15 cellular contexts compared by ENCODE assay signal in the genomic region with DNA sequence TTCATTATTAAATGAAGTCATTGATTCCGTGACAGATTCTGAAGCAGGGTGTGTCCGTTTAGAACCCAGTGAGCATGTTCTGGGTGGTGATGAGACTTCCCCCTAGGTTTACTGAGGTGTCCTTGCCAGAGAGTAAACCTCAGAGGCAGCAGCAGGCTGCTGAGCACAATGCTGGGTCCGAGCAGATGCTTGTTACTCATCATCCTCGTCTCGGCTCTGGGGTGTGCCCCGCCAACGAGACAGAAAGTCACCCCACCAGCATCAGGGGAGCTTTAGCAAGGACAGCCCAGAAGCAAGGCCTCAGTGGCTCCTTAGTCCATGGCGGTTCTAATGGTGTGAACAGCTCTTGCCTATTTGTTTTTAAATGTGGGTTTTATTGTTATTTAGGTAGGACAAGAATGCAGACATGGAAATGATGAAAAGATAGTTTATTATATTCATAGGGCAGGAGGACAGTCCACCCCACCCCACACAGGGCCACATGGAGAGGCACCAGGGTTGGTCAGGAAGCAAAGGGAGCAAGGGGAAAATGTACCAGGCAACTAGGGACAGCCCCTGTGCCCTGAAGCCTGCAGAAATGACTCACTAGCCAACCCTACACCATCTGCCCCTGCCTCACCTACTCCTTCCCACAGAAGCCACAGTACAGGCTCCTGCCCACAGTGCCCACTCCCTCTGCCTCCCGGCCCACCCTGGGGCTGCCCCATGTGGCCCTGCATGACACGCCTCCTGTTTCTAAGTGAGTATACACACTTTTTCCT. TPM values are rescaled to one million over a fixed set of nuclear protein-coding genes. Genes with fewer than 3 reads are reported as not detected.
DNase-seq lines count a peak whose midpoint lies in the region; ATAC-seq and TF ChIP-seq lines count a peak whose summit lies in the region.
"Not testable (repeated sequence)": the region's sequence is repeated elsewhere in the genome, so short reads cannot be mapped to it uniquely, and the experiment has no call there.
"Had no signal": no experiment of that assay in that cellular context is flagged by ENCODE, and none has a peak within 500 bp of the region (broad histone marks: within the 10 kb centered on the region; RNA-seq: fewer than 3 reads in every experiment).

No MANE protein-coding gene starts in this region.

- H3K4me3 ChIP-seq in lung, result not testable (repeated sequence)

- H3K4me3 Mint-ChIP-seq in T-helper 17 cell; stimulated activated effector memory CD8-positive, alpha-beta T cell treated with anti-CD3 and anti-CD28 coated beads, Interleukin-12 subunit alpha, Interleukin-12 subunit beta, amount 100 ng/mL, for 72 hours: not testable (repeated sequence)

- not testable (repeated sequence) for H3K9me3 ChIP-seq in T-helper 17 cell (ENCODE audit: control insufficient read depth, low read length, poor library complexity, severe bottlenecking); lung (ENCODE audit: control insufficient read depth in 2 of 2, insufficient read depth in 1 of 2, low read length in 1 of 2)

- not testable (repeated sequence) for H3K27me3 Mint-ChIP-seq in T-helper 17 cell

- ATAC-seq in GM18520 (IDR thresholded peaks at IDR 0.05; ENCODE audit: unreplicated experiment) (peak; percentile 95), GM19468 (IDR thresholded peaks at IDR 0.05; ENCODE audit: extremely low read depth, unreplicated experiment) (peak; percentile 41), HG02759 (IDR thresholded peaks at IDR 0.05; ENCODE audit: unreplicated experiment) (peak; percentile 86), HG03196 (IDR thresholded peaks at IDR 0.05; ENCODE audit: unreplicated experiment) (peak; percentile 92), T-helper 17 cell (peak; percentile 21)
- ATAC-seq in lung (ENCODE audit: insufficient read depth, low FRiP score), result not testable (repeated sequence)
- peak; percentile 96 for ATAC-seq in stimulated activated effector memory CD8-positive, alpha-beta T cell treated with anti-CD3 and anti-CD28 coated beads, Interleukin-12 subunit alpha, Interleukin-12 subunit beta, amount 100 ng/mL, for 72 hours

- H3K4me1 Mint-ChIP-seq in T-helper 17 cell; stimulated activated effector memory CD8-positive, alpha-beta T cell treated with anti-CD3 and anti-CD28 coated beads, Interleukin-12 subunit alpha, Interleukin-12 subunit beta, amount 100 ng/mL, for 72 hours: not testable (repeated sequence)

- not testable (repeated sequence) for H3K27ac Mint-ChIP-seq in T-helper 17 cell; stimulated activated effector memory CD8-positive, alpha-beta T cell treated with anti-CD3 and anti-CD28 coated beads, Interleukin-12 subunit alpha, Interleukin-12 subunit beta, amount 100 ng/mL, for 72 hours

- H3K9me3 Mint-ChIP-seq in stimulated activated effector memory CD8-positive, alpha-beta T cell treated with anti-CD3 and anti-CD28 coated beads, Interleukin-12 subunit alpha, Interleukin-12 subunit beta, amount 100 ng/mL, for 72 hours, result not testable (repeated sequence)

- H3K4me1 ChIP-seq in lung (ENCODE audit: control insufficient read depth in 2 of 2, insufficient read depth in 2 of 2, low read length in 2 of 2), result not testable (repeated sequence)

- TF ChIP-seq CTCF in lung (IDR thresholded peaks at IDR 0.05; ENCODE audit: control extremely low read depth, extremely low read depth), result not testable (repeated sequence)

- H3K27ac ChIP-seq in lung (ENCODE audit: low read depth in 1 of 2, low read length in 1 of 2), result not testable (repeated sequence)

- H3K36me3 ChIP-seq in lung (ENCODE audit: control insufficient read depth in 2 of 2, insufficient read depth in 2 of 2, low read length in 2 of 2), result not testable (repeated sequence)

- H3K27me3 ChIP-seq in lung (ENCODE audit: control insufficient read depth, insufficient read depth), result not testable (repeated sequence)

- not testable (repeated sequence) for H3K36me3 Mint-ChIP-seq in T-helper 17 cell (ENCODE audit: low read depth); stimulated activated effector memory CD8-positive, alpha-beta T cell treated with anti-CD3 and anti-CD28 coated beads, Interleukin-12 subunit alpha, Interleukin-12 subunit beta, amount 100 ng/mL, for 72 hours

- not testable (repeated sequence) for DNase-seq in T-helper 17 cell
- peak; percentile 56 for DNase-seq in activated effector memory CD4-positive, alpha-beta T cell treated with anti-CD3 and anti-CD28 coated beads, Interleukin-2, amount 50 U/mL, for 16 hours
- peak; percentile 15 for DNase-seq in lung (ENCODE audit: low spot score)
- peak; percentile 23 to 70 for DNase-seq in stimulated activated effector memory CD8-positive, alpha-beta T cell treated with anti-CD3 and anti-CD28 coated beads, Interleukin-12 subunit alpha, Interleukin-12 subunit beta, amount 100 ng/mL, for 72 hours (ENCODE audit: low spot score in 2 of 2)

- WGBS in lung, 2 donors, result no CpG with 5 or more reads among the region's 10 CpGs

RNA-seq across cellular contexts. Expression of a gene that starts 10.5 kb away (rescaled TPM):
- not detected for total RNA-seq in T-helper 17 cell
- 1 to 10 TPM in 1 of 2 donors, not detected in 1; 9.1 TPM for total RNA-seq in lung
- 1 to 10 TPM in 1 of 2 donors, under 1 TPM in 1; 0.19 to 1.3 TPM for polyA plus RNA-seq in lung
- total RNA-seq: ascending aorta, IMR-90, kidney epithelial cell, neural crest cell, pulmonary artery endothelial cell, RPMI7951 had no signal
- polyA plus RNA-seq: IMR-90 had no signal

RNA-seq across cellular contexts. Expression of a gene that starts 22.4 kb away (rescaled TPM):
- not detected for total RNA-seq in T-helper 17 cell
- total RNA-seq in lung, result 1 to 10 TPM in 1 of 2 donors, under 1 TPM in 1; 0.09 to 1.8 TPM
- polyA plus RNA-seq in lung, result not detected
- total RNA-seq: ascending aorta, H7, IMR-90, kidney epithelial cell, neural crest cell, RPMI7951 had no signal
- polyA plus RNA-seq: IMR-90 had no signal
